In the genomic region with DNA sequence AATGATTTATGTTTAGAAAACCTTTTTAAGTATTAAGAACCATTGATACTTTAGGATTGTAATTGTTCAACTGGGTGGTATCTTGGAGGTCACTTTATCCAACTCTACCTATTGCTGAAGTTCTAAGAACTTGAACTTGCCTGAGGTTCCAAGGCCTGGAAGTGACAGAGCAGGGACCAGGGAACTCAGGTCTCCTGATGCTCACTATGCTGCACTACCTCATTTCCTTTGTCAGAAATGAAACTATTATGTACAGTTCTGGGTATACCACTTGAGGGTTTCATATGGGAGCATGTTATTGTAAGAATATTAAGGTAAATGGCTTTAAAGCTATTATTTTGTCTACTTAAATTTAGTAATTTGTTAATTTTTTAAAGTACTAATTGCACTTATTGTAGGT, we compare ENCODE assay signal across 10 cellular contexts. TPM values are rescaled to one million over a fixed set of nuclear protein-coding genes. Genes with fewer than 3 reads are reported as not detected.
DNase-seq lines count a peak whose midpoint lies in the region; ATAC-seq and TF ChIP-seq lines count a peak whose summit lies in the region.
"Had no signal": no experiment of that assay in that cellular context is flagged by ENCODE, and none has a peak within 500 bp of the region (broad histone marks: within the 10 kb centered on the region; RNA-seq: fewer than 3 reads in every experiment).

No MANE protein-coding gene starts in this region.

- peak overlapping the region; percentile 89 for H3K9ac ChIP-seq in Karpas-422 (ENCODE audit: low read length)

- peak overlapping the region; percentile 87 for H3K4me2 ChIP-seq in Karpas-422 (ENCODE audit: low read depth, low read length, poor library complexity, severe bottlenecking)

- no peaks in the 10 kb centered on the region for H4K20me1 ChIP-seq in Karpas-422 (ENCODE audit: insufficient read depth, low read depth, low read length)

- peak overlapping the region; percentile 92 for H3K4me3 ChIP-seq in Karpas-422 (ENCODE audit: low read length)
- H3K4me3 ChIP-seq in foreskin fibroblast (ENCODE audit: low read depth in 1 of 2, low read length in 2 of 2): peak overlapping the region; percentile 29 to 97
- no peak overlapping the region for H3K4me3 ChIP-seq in lower leg skin (ENCODE audit: low read depth, poor library complexity, severe bottlenecking)

- H3K4me1 ChIP-seq in Karpas-422 (ENCODE audit: low read length): peaks cover 49% of the 10 kb centered on the region

- ATAC-seq in GM18498 (IDR thresholded peaks at IDR 0.05; ENCODE audit: unreplicated experiment): peak; percentile 37
- ATAC-seq in GM21447 (IDR thresholded peaks at IDR 0.05; ENCODE audit: unreplicated experiment): peak; percentile 32

- intact Hi-C loops in lower leg skin (cut with DNase I; ENCODE audit: low total_unique reads): no loop called here

- H2AFZ ChIP-seq in Karpas-422 (ENCODE audit: low read length): no peak overlapping the region

- H3K79me2 ChIP-seq in Karpas-422 (ENCODE audit: low read length): peaks cover 95% of the 10 kb centered on the region

- no peaks in the 10 kb centered on the region for H3K9me3 ChIP-seq in Karpas-422 (ENCODE audit: low read length)

- DNase-seq in Karpas-422: peak; percentile 45
- DNase-seq in foreskin fibroblast: no peak
- no peak for DNase-seq in lower leg skin (ENCODE audit: low spot score in 2 of 2)
- no peak for DNase-seq in NCI-H69 (lab: John Stamatoyannopoulos, UW)
- no peak for DNase-seq in NCI-H128 (lab: John Stamatoyannopoulos, UW; ENCODE audit: unreplicated experiment)
- no peak for DNase-seq in NCI-H510A (lab: John Stamatoyannopoulos, UW)
- DNase-seq: NCI-H2029 treated with DMSO at 0.1 percent for 48 hours; stimulated activated CD4-positive, alpha-beta T cell treated with anti-CD3 and anti-CD28 coated beads, Interleukin-15, amount 100 ng/mL, for 24 hours had no signal

- TF ChIP-seq CTCF in foreskin fibroblast (IDR thresholded peaks at IDR 0.05; ENCODE audit: low read depth, low read length) (no peak), lower leg skin (IDR thresholded peaks at IDR 0.05) (no peak)

- no peak overlapping the region for H3K27ac ChIP-seq in Karpas-422 (ENCODE audit: low read length)

- H3K27me3 ChIP-seq in Karpas-422 (ENCODE audit: low read length): no peaks in the 10 kb centered on the region

- no peaks in the 10 kb centered on the region for H3K9me2 ChIP-seq in Karpas-422 (replicated peaks; ENCODE audit: insufficient read depth, low read length)

- no peak for TF ChIP-seq POLR2A in lower leg skin (IDR thresholded peaks at IDR 0.05)

- peaks cover 9% of the 10 kb centered on the region; the same call in 1 of the 2 replicates for H3K36me3 ChIP-seq in Karpas-422 (ENCODE audit: insufficient read depth, low read length)

RNA-seq across cellular contexts. Expression of a gene that starts 3.0 kb away (rescaled TPM):
- 19.2 and 64.7 TPM in 2 replicates for total RNA-seq in Karpas-422 (2014; rRNA removed; shearing (Covaris generic); ENCODE audit: low replicate concordance)
- 10 to 100 TPM; 13.5 to 22.3 (median 17.4) TPM for total RNA-seq in lower leg skin

RNA-seq across cellular contexts. Expression of a gene that starts 3.3 kb away (rescaled TPM):
- total RNA-seq in Karpas-422 (2014; rRNA removed; shearing (Covaris generic); ENCODE audit: low replicate concordance): 20.1 and 63.1 TPM in 2 replicates
- 10 to 100 TPM; 21.6 to 59.4 (median 38.8) TPM for total RNA-seq in lower leg skin
